In genomic region chr3:96576935-96577334, GRCh38 we compare ENCODE assay signal across 11 cellular contexts.
"Had no signal": no experiment of that assay in that cellular context is flagged by ENCODE, and none has a peak within 500 bp of the region (broad histone marks: within the 10 kb centered on the region; RNA-seq: fewer than 3 reads in every experiment).

No MANE protein-coding gene starts in this region.

- ATAC-seq: GM23338, HCT116 had no signal

- H3K27ac ChIP-seq: GM23248 had no signal

- H3K36me3 ChIP-seq: HAP-1 had no signal

- H3K4me1 ChIP-seq: HAP-1 had no signal

- H3K4me2 ChIP-seq: GM23338 had no signal

- DNase-seq: GM23248, GOT3, H7, H9, HCEC 1CT, HFFc6 had no signal

- H3K9ac ChIP-seq: GM23248 had no signal

- H3K9me3 ChIP-seq: HAP-1 had no signal

- H2AFZ ChIP-seq: GM23248, GM23338 had no signal

- FAIRE-seq: H1, H54 had no signal

- H3K4me3 ChIP-seq: GM23248, GM23338, HAP-1 had no signal
